In genomic region chr2:238124488-238125126, GRCh38 we compare ENCODE assay signal across 3 cellular contexts.
A peak's percentile ranks its signal among the peaks of the same experiment; 100 is the strongest.
TF ChIP-seq lines count a peak whose summit lies in the region.

No MANE protein-coding gene starts in this region.

TF ChIP-seq in HEK293, 187 proteins besides CTCF, POLR2A, EP300 and RAD21:
- no peak for TF ChIP-seq ZBTB10 (tag by site-specific recombination; IDR thresholded peaks at IDR 0.05)
- TF ChIP-seq ZSCAN4 (tag by site-specific recombination; IDR thresholded peaks at IDR 0.05) = 0 out of 2 replicates have a peak, but pooled peaks have one; percentile 37
- no peak for TF ChIP-seq ZBTB7A (tag by site-specific recombination; IDR thresholded peaks at IDR 0.05; ENCODE audit: low read depth)

TF ChIP-seq in GM12878, 131 proteins besides CTCF, POLR2A, EP300 and RAD21:
- no peak for TF ChIP-seq ETV6 (conservative IDR thresholded peaks at IDR 0.05 in 1 of 2, IDR thresholded peaks at IDR 0.05 in 1 of 2; ENCODE audit: borderline replicate concordance in 1 of 2, low read depth in 1 of 2)
- TF ChIP-seq CBX5 (IDR thresholded peaks at IDR 0.05; ENCODE audit: low read depth) = no peak
- no peak for TF ChIP-seq E2F4 (IDR thresholded peaks at IDR 0.05; ENCODE audit: low read depth, low read length)
- no peak for TF ChIP-seq BMI1 (IDR thresholded peaks at IDR 0.05; ENCODE audit: borderline replicate concordance)

TF ChIP-seq in HepG2, 621 proteins besides CTCF, POLR2A, EP300 and RAD21:
- no peak for TF ChIP-seq ZNF569 (CRISPR knock-in tag; IDR thresholded peaks at IDR 0.05; ENCODE audit: borderline replicate concordance)
- no peak for TF ChIP-seq POLR2G (IDR thresholded peaks at IDR 0.05; ENCODE audit: low read depth, low read length)
- TF ChIP-seq MNT (IDR thresholded peaks at IDR 0.05) = peak; percentile 48; the same call in 1 of the 2 replicates
- TF ChIP-seq NR1H2 (CRISPR knock-in tag; IDR thresholded peaks at IDR 0.05; ENCODE audit: borderline replicate concordance, low read depth) = no peak
